ENCODE assay signal across 28 cellular contexts in genomic region chr21:30733026-30733425, GRCh38. TPM values are rescaled to one million over a fixed set of nuclear protein-coding genes. Genes with fewer than 3 reads are reported as not detected.
A peak's percentile ranks its signal among the peaks of the same experiment; 100 is the strongest.
DNase-seq lines count a peak whose midpoint lies in the region; FAIRE-seq and TF ChIP-seq lines count a peak whose summit lies in the region.
"Had no signal": no experiment of that assay in that cellular context is flagged by ENCODE, and none has a peak within 500 bp of the region (broad histone marks: within the 10 kb centered on the region; RNA-seq: fewer than 3 reads in every experiment).

No MANE protein-coding gene starts in this region.

- no peak overlapping the region for H2AK5ac ChIP-seq in mesendoderm (ENCODE audit: low read length)

- H4K5ac ChIP-seq in mesendoderm (ENCODE audit: low read length) = no peak overlapping the region

- H3K4ac ChIP-seq in mesendoderm (ENCODE audit: low read depth, low read length) = no peak overlapping the region

- TF ChIP-seq EP300 in Ishikawa (IDR thresholded peaks at IDR 0.05; ENCODE audit: borderline replicate concordance) = no peak

- no peak overlapping the region for H3K9ac ChIP-seq in mesendoderm (ENCODE audit: low read length)

- no peak overlapping the region for H3K56ac ChIP-seq in mesendoderm (ENCODE audit: low read length)

- no peaks in the 10 kb centered on the region for H3K79me1 ChIP-seq in mesendoderm (ENCODE audit: low read length)

- H3K79me2 ChIP-seq in mesendoderm (ENCODE audit: control insufficient read depth, insufficient read depth, low read length) = no peaks in the 10 kb centered on the region

- no peak overlapping the region for H2BK15ac ChIP-seq in mesendoderm (replicated peaks; ENCODE audit: low read depth)

- no peak overlapping the region for H3K4me2 ChIP-seq in mesendoderm (ENCODE audit: low read length)

- H3K4me1 ChIP-seq in mesendoderm (ENCODE audit: control insufficient read depth, low read depth, low read length) = no peaks in the 10 kb centered on the region
- H3K4me1 ChIP-seq: vagina had no signal

- FAIRE-seq in endometrium (lab: Jason Lieb, UNC) = peak; percentile 23
- FAIRE-seq: G401.6 had no signal

- DNase-seq in NCI-H1417 (lab: John Stamatoyannopoulos, UW) (peak in 2 of 3 experiments; percentile 7 to 53), NCI-H1417 treated with DMSO at 0.1 percent for 48 hours (lab: John Stamatoyannopoulos, UW) (no peak), RKO (ENCODE audit: low spot score) (peak; percentile 1), mesendoderm (no peak), Kasumi-1 (lab: John Stamatoyannopoulos, UW) (no peak), NCI-H1092 treated with DMSO at 0.1 percent for 48 hours (lab: John Stamatoyannopoulos, UW) (no peak)
- DNase-seq: 8988T; activated CD4-positive, alpha-beta T cell treated with anti-CD3 and anti-CD28 coated beads for 4 hours; activated effector memory CD4-positive, alpha-beta T cell treated with anti-CD3 and anti-CD28 coated beads, Interleukin-2, amount 50 U/mL, for 16 hours; activated naive CD8-positive, alpha-beta T cell treated with anti-CD3 and anti-CD28 coated beads for 36 hours; aorta; CD8-positive, alpha-beta T cell; dermis blood vessel endothelial cell; H7; NCI-H1436 treated with DMSO at 0.1 percent for 48 hours; NCI-H2107; NCI-H510A treated with DMSO at 0.1 percent for 48 hours; ovary; stimulated activated CD8-positive, alpha-beta memory T cell treated with anti-CD3 and anti-CD28 coated beads, Interleukin-4, amount 100 ng/mL, for 48 hours; stimulated activated naive CD8-positive, alpha-beta T cell treated with anti-CD3 and anti-CD28 coated beads, Interleukin-15, amount 100 ng/mL, for 72 hours had no signal

- WGBS in mesendoderm (ENCODE audit: extremely low coverage, insufficient coverage, low lambda C conversion rate) = no CpG with 5 or more reads among the region's 1 CpG

- H3K18ac ChIP-seq in mesendoderm (ENCODE audit: low read length) = no peak overlapping the region

- H3K23ac ChIP-seq in mesendoderm (ENCODE audit: low read length) = no peak overlapping the region

- H3K27me3 ChIP-seq in mesendoderm (ENCODE audit: insufficient read depth, low read length, poor library complexity) = no peaks in the 10 kb centered on the region
- H3K27me3 ChIP-seq: ovary, vagina had no signal

- H2BK5ac ChIP-seq in mesendoderm (ENCODE audit: low read length) = no peak overlapping the region

- no peak overlapping the region for H2BK120ac ChIP-seq in mesendoderm (ENCODE audit: low read depth, low read length)

- H3K36me3 ChIP-seq in mesendoderm (ENCODE audit: control insufficient read depth, insufficient read depth, low read length) = no peaks in the 10 kb centered on the region
- H3K36me3 ChIP-seq: ovary, vagina had no signal

- H3K4me3 ChIP-seq in mesendoderm (ENCODE audit: low read length) = no peak overlapping the region
- H3K4me3 ChIP-seq: lung, ovary, skin epidermis, vagina had no signal

- TF ChIP-seq RAD21 in Ishikawa (IDR thresholded peaks at IDR 0.05; ENCODE audit: low read depth) = peak; percentile 14; the same call in 1 of the 2 replicates

- no peak overlapping the region for H4K8ac ChIP-seq in mesendoderm (ENCODE audit: low read depth, low read length)

- H3K27ac ChIP-seq in mesendoderm (ENCODE audit: low read depth, low read length) = no peak overlapping the region
- H3K27ac ChIP-seq: ovary, skin epidermis, vagina had no signal

TF ChIP-seq in Ishikawa, 13 proteins besides CTCF, POLR2A, EP300 and RAD21:
- TF ChIP-seq CEBPB (IDR thresholded peaks at IDR 0.05) = no peak
- no peak for TF ChIP-seq FOXM1 (IDR thresholded peaks at IDR 0.05; ENCODE audit: borderline replicate concordance, low read depth)
- TF ChIP-seq, protein P1, sequence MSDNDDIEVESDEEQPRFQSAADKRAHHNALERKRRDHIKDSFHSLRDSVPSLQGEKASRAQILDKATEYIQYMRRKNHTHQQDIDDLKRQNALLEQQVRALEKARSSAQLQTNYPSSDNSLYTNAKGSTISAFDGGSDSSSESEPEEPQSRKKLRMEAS (IDR thresholded peaks at IDR 0.05) = no peak
- no peak for TF ChIP-seq TCF12 (IDR thresholded peaks at IDR 0.05; ENCODE audit: low read depth)
- TF ChIP-seq CREB1 (IDR thresholded peaks at IDR 0.05; ENCODE audit: low read depth) = no peak
- TF ChIP-seq ZBTB7A (IDR thresholded peaks at IDR 0.05; ENCODE audit: low read depth) = no peak
- TF ChIP-seq REST (IDR thresholded peaks at IDR 0.05; ENCODE audit: low read depth) = no peak
- TF ChIP-seq EGR1 (IDR thresholded peaks at IDR 0.05) = no peak

RNA-seq across cellular contexts. Expression of gene KRTAP21-2, which starts 14.0 kb away (rescaled TPM):
- polyA plus RNA-seq in mesendoderm (2013, experiment 1 of 2) = not detected
- polyA plus RNA-seq in mesendoderm (2013, experiment 2 of 2) = not detected
- polyA plus RNA-seq: aorta, lung, neural cell, ovary, thymus had no signal

RNA-seq across cellular contexts. Expression of gene KRTAP21-3, which starts 14.4 kb away (rescaled TPM):
- polyA plus RNA-seq in mesendoderm (2013, experiment 1 of 2) = not detected
- polyA plus RNA-seq in mesendoderm (2013, experiment 2 of 2) = not detected
- polyA plus RNA-seq: aorta, lung, neural cell, ovary, thymus had no signal

RNA-seq across cellular contexts. Expression of gene KRTAP21-1, which starts 22.2 kb away (rescaled TPM):
- not detected for polyA plus RNA-seq in mesendoderm (2013, experiment 1 of 2)
- not detected for polyA plus RNA-seq in mesendoderm (2013, experiment 2 of 2)
- polyA plus RNA-seq: aorta, lung, neural cell, ovary, thymus had no signal

Comparison
In these comparisons a context has a peak if more than half of its experiments do, and no peak if none do; other contexts are left out.
1. DNase-seq: peak in NCI-H1417 (2 of 3) and RKO (single experiment); none in NCI-H1417 treated with DMSO at 0.1 percent for 48 hours (single experiment), mesendoderm (single experiment), Kasumi-1 (0 of 2) and NCI-H1092 treated with DMSO at 0.1 percent for 48 hours (single experiment).